In the genomic region with DNA sequence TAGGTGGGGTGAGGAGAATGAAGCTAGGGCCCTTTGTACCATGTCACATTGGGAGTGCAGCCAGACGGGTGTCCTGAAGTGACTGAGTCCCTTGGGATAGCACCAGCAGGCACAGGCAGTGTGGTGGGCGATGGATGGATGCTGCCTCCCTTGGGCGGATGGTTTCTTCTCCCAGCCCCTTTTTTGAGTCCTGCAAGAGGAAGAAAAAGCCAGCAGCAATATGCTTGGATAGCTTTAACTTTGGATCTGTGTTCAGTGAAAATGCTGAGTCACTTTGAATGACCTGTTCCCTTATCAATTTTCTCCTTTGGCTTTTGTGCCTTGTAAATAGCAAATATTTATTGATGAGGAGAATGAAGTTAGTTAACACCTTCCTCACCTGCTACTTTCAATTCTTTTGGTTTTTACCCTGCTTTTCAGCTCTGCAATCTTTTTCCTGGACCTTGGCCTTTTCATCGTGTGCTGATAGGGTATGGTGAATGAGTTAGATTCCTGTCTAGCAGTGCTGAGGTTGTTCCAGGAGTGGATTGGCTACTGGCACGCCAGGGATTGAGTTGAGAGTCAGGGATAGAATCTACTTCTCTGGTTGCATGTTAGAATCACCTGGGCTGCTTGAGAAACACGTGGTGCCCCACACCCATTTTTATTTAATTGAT, we compare ENCODE assay signal across 1 cellular context.
TF ChIP-seq lines count a peak whose summit lies in the region.

No MANE protein-coding gene starts in this region.

TF ChIP-seq in GM12878, 131 proteins besides CTCF, POLR2A, EP300 and RAD21 (continued from another document):
- TF ChIP-seq, protein P1, sequence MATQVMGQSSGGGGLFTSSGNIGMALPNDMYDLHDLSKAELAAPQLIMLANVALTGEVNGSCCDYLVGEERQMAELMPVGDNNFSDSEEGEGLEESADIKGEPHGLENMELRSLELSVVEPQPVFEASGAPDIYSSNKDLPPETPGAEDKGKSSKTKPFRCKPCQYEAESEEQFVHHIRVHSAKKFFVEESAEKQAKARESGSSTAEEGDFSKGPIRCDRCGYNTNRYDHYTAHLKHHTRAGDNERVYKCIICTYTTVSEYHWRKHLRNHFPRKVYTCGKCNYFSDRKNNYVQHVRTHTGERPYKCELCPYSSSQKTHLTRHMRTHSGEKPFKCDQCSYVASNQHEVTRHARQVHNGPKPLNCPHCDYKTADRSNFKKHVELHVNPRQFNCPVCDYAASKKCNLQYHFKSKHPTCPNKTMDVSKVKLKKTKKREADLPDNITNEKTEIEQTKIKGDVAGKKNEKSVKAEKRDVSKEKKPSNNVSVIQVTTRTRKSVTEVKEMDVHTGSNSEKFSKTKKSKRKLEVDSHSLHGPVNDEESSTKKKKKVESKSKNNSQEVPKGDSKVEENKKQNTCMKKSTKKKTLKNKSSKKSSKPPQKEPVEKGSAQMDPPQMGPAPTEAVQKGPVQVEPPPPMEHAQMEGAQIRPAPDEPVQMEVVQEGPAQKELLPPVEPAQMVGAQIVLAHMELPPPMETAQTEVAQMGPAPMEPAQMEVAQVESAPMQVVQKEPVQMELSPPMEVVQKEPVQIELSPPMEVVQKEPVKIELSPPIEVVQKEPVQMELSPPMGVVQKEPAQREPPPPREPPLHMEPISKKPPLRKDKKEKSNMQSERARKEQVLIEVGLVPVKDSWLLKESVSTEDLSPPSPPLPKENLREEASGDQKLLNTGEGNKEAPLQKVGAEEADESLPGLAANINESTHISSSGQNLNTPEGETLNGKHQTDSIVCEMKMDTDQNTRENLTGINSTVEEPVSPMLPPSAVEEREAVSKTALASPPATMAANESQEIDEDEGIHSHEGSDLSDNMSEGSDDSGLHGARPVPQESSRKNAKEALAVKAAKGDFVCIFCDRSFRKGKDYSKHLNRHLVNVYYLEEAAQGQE (IDR thresholded peaks at IDR 0.05; ENCODE audit: low read depth, low read length), result no peak
- no peak for TF ChIP-seq MEF2B (IDR thresholded peaks at IDR 0.05; ENCODE audit: partially characterized antibody, poor library complexity, severe bottlenecking)
- TF ChIP-seq YY1 (IDR thresholded peaks at IDR 0.05; ENCODE audit: low read depth, low read length), result no peak
- TF ChIP-seq, protein P2, sequence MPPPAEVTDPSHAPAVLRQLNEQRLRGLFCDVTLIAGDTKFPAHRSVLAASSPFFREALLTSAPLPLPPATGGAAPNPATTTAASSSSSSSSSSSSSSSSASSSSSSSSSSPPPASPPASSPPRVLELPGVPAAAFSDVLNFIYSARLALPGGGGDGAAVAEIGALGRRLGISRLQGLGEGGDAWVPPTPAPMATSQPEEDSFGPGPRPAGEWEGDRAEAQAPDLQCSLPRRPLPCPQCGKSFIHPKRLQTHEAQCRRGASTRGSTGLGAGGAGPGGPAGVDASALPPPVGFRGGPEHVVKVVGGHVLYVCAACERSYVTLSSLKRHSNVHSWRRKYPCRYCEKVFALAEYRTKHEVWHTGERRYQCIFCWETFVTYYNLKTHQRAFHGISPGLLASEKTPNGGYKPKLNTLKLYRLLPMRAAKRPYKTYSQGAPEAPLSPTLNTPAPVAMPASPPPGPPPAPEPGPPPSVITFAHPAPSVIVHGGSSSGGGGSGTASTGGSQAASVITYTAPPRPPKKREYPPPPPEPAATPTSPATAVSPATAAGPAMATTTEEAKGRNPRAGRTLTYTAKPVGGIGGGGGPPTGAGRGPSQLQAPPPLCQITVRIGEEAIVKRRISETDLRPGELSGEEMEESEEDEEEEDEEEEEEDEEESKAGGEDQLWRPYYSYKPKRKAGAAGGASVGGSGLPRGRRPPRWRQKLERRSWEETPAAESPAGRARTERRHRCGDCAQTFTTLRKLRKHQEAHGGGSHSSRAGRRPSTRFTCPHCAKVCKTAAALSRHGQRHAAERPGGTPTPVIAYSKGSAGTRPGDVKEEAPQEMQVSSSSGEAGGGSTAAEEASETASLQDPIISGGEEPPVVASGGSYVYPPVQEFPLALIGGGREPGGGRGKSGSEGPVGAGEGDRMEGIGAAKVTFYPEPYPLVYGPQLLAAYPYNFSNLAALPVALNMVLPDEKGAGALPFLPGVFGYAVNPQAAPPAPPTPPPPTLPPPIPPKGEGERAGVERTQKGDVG (CRISPR knock-in tag; IDR thresholded peaks at IDR 0.05), result no peak
- no peak for TF ChIP-seq NRF1 (conservative IDR thresholded peaks at IDR 0.05; ENCODE audit: low read depth, low read length)
